ENCODE assay signal across 8 cellular contexts in the genomic region with DNA sequence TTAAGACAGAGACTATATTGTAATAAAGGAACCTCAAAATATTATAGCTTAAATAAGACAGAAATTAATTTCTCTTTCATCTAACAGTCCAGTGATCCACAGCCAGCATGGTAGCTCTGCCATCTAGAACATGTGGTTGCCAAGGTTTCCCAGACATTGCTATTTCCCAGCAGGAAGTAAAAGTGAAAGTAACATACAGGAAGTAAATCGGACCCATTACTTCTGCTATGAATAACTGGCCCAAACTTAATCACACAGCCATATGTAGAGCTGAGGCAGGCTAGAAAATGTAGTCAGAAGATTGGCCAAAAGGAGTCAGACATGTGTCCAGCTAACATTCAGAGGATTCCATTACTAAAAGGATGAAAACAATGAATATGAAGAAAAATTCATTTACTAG.
A peak's percentile ranks its signal among the peaks of the same experiment; 100 is the strongest.
DNase-seq lines count a peak whose midpoint lies in the region; ATAC-seq, FAIRE-seq and TF ChIP-seq lines count a peak whose summit lies in the region.

No MANE protein-coding gene starts in this region.

- H3K4me3 Mint-ChIP-seq in HFFc6 = peak overlapping the region; percentile 51
- no peak overlapping the region for H3K4me3 Mint-ChIP-seq in activated T-cell treated with anti-CD3 and anti-CD28 coated beads, Interleukin-2, amount 50 U/mL, for 72 hours

- TF ChIP-seq CTCF in HFFc6 (IDR thresholded peaks at IDR 0.05) (no peak), foreskin fibroblast (IDR thresholded peaks at IDR 0.05; ENCODE audit: low read depth, low read length) (no peak)

- no peaks in the 10 kb centered on the region; the same call in 1 of the 2 replicates for H3K4me1 Mint-ChIP-seq in HFFc6 (ENCODE audit: low read depth)
- no peaks in the 10 kb centered on the region for H3K4me1 Mint-ChIP-seq in activated T-cell treated with anti-CD3 and anti-CD28 coated beads, Interleukin-2, amount 50 U/mL, for 72 hours (ENCODE audit: low read depth)

- H3K4me3 ChIP-seq in foreskin fibroblast (ENCODE audit: low read depth in 1 of 2, low read length in 2 of 2) = peak overlapping the region; percentile 6 to 25

- no peaks in the 10 kb centered on the region for H3K36me3 Mint-ChIP-seq in HFFc6 (ENCODE audit: low read depth)
- no peaks in the 10 kb centered on the region for H3K36me3 Mint-ChIP-seq in activated T-cell treated with anti-CD3 and anti-CD28 coated beads, Interleukin-2, amount 50 U/mL, for 72 hours (ENCODE audit: insufficient read depth in 2 of 2)

- FAIRE-seq in frontal cortex (lab: Jason Lieb, UNC) = no peak

- DNase-seq in DMS53 (lab: John Stamatoyannopoulos, UW) (peak; percentile 83), HFFc6 (no peak), NCI-H748 treated with DMSO at 0.1 percent for 48 hours (lab: John Stamatoyannopoulos, UW) (peak; percentile 66), foreskin fibroblast (peak; percentile 8 to 43), frontal cortex (ENCODE audit: low spot score in 2 of 2) (no peak)
- DNase-seq in activated CD8-positive, alpha-beta memory T cell treated with anti-CD3 and anti-CD28 coated beads for 24 hours = no peak
- no peak for DNase-seq in stimulated activated CD4-positive, alpha-beta T cell treated with anti-CD3 and anti-CD28 coated beads, Interleukin-4, amount 100 ng/mL, for 1 hour
- no peak for DNase-seq in activated T-cell treated with anti-CD3 and anti-CD28 coated beads, Interleukin-2, amount 50 U/mL, for 72 hours

- H3K9me3 Mint-ChIP-seq in HFFc6 = peaks cover 13% of the 10 kb centered on the region
- H3K9me3 Mint-ChIP-seq in activated T-cell treated with anti-CD3 and anti-CD28 coated beads, Interleukin-2, amount 50 U/mL, for 72 hours = peaks cover 2 to 4% of the 10 kb centered on the region in 2 donors

- no peak for ATAC-seq in activated T-cell treated with anti-CD3 and anti-CD28 coated beads, Interleukin-2, amount 50 U/mL, for 72 hours (replicated peaks in 1 of 2)

- no peak overlapping the region for H3K27ac Mint-ChIP-seq in HFFc6
- no peak overlapping the region for H3K27ac Mint-ChIP-seq in activated T-cell treated with anti-CD3 and anti-CD28 coated beads, Interleukin-2, amount 50 U/mL, for 72 hours

- H3K27me3 Mint-ChIP-seq in HFFc6 (ENCODE audit: insufficient read depth) = no peaks in the 10 kb centered on the region
- peaks cover 16% of the 10 kb centered on the region for H3K27me3 Mint-ChIP-seq in activated T-cell treated with anti-CD3 and anti-CD28 coated beads, Interleukin-2, amount 50 U/mL, for 72 hours (ENCODE audit: low read depth)

Comparison
In these comparisons a context has a peak if more than half of its experiments do, and no peak if none do; other contexts are left out.
1. DNase-seq: peak in DMS53 (single experiment), NCI-H748 treated with DMSO at 0.1 percent for 48 hours (single experiment) and foreskin fibroblast (2 of 2); none in HFFc6 (single experiment), frontal cortex (0 of 2), activated CD8-positive, alpha-beta memory T cell treated with anti-CD3 and anti-CD28 coated beads for 24 hours (single experiment), stimulated activated CD4-positive, alpha-beta T cell treated with anti-CD3 and anti-CD28 coated beads, Interleukin-4, amount 100 ng/mL, for 1 hour (single experiment) and activated T-cell treated with anti-CD3 and anti-CD28 coated beads, Interleukin-2, amount 50 U/mL, for 72 hours (0 of 2).